ENCODE assay signal across 8 cellular contexts in genomic region chr5:116575635-116576042, GRCh38. TPM values are rescaled to one million over a fixed set of nuclear protein-coding genes. Genes with fewer than 3 reads are reported as not detected.
DNase-seq lines count a peak whose midpoint lies in the region; ATAC-seq and TF ChIP-seq lines count a peak whose summit lies in the region.

No MANE protein-coding gene starts in this region.

- TF ChIP-seq CTCF in endothelial cell (IDR thresholded peaks at IDR 0.05; ENCODE audit: unreplicated experiment) (no peak), neural crest cell (conservative IDR thresholded peaks at IDR 0.05) (no peak), CD14-positive monocyte (IDR thresholded peaks at IDR 0.05) (no peak)

- no peak for ATAC-seq in GM21390 (IDR thresholded peaks at IDR 0.05; ENCODE audit: unreplicated experiment)
- ATAC-seq in HG03045 (IDR thresholded peaks at IDR 0.05; ENCODE audit: unreplicated experiment) = no peak
- no peak for ATAC-seq in GM19463 (IDR thresholded peaks at IDR 0.05; ENCODE audit: unreplicated experiment)

- H3K4me3 Mint-ChIP-seq in endothelial cell (ENCODE audit: unreplicated experiment) (peak overlapping the region; percentile 97), neural crest cell (peak overlapping the region; percentile 99), CD14-positive monocyte (peak overlapping the region in 1 of 2 donors; percentile 99)

- H3K36me3 Mint-ChIP-seq in endothelial cell (ENCODE audit: low read depth, unreplicated experiment) = peaks cover 8% of the 10 kb centered on the region
- H3K36me3 Mint-ChIP-seq in neural crest cell (ENCODE audit: low read depth) = no peaks in the 10 kb centered on the region
- peaks cover 0 to 9% of the 10 kb centered on the region in 2 donors for H3K36me3 Mint-ChIP-seq in CD14-positive monocyte

- H3K27ac Mint-ChIP-seq in endothelial cell (ENCODE audit: unreplicated experiment) = peak overlapping the region; percentile 87
- H3K27ac Mint-ChIP-seq in neural crest cell (ENCODE audit: unreplicated experiment) = peak overlapping the region; percentile 51
- H3K27ac Mint-ChIP-seq in CD14-positive monocyte = no peak overlapping the region

- intact Hi-C loops in CD14-positive monocyte (cut with micrococcal nuclease) = no loop called here

- H3K4me1 Mint-ChIP-seq in endothelial cell (ENCODE audit: unreplicated experiment) (peaks cover 20% of the 10 kb centered on the region), neural crest cell (peaks cover 32% of the 10 kb centered on the region), CD14-positive monocyte (peaks cover 31% of the 10 kb centered on the region)

- H3K9me3 Mint-ChIP-seq in endothelial cell (ENCODE audit: unreplicated experiment) (no peaks in the 10 kb centered on the region), neural crest cell (no peaks in the 10 kb centered on the region), CD14-positive monocyte (peaks cover 0 to 24% (median 8%) of the 10 kb centered on the region in 7 donors)

- H3K27me3 Mint-ChIP-seq in endothelial cell (ENCODE audit: unreplicated experiment) (peaks cover 23% of the 10 kb centered on the region), neural crest cell (ENCODE audit: low read depth) (peaks cover 45% of the 10 kb centered on the region), CD14-positive monocyte (ENCODE audit: low read depth in 3 of 3) (peaks cover 83 to 93% (median 88%) of the 10 kb centered on the region in 3 donors)

- peak; percentile 8 for DNase-seq in GM03348 (ENCODE audit: low spot score)
- DNase-seq in NCI-H748 (lab: John Stamatoyannopoulos, UW; ENCODE audit: unreplicated experiment) = peak; percentile 76
- DNase-seq in endothelial cell (ENCODE audit: low spot score) = peak; percentile 33
- peak; percentile 29 for DNase-seq in neural crest cell (ENCODE audit: low read depth, low spot score)
- no peak for DNase-seq in CD14-positive monocyte (ENCODE audit: low spot score)

RNA-seq across cellular contexts. Expression of gene SEMA6A, which starts 1.0 kb away (rescaled TPM):
- total RNA-seq in endothelial cell (ENCODE audit: unreplicated experiment) (180 TPM), neural crest cell (30.0 and 34.0 TPM in 2 replicates)
- under 1 TPM in 1 of 2 donors, not detected in 1; 0.16 TPM for polyA plus RNA-seq in CD14-positive monocyte

Comparison
In these comparisons a context has a peak if more than half of its experiments do, and no peak if none do; other contexts are left out.
1. H3K27ac Mint-ChIP-seq: peak in endothelial cell (single experiment) and neural crest cell (single experiment); none in CD14-positive monocyte (0 of 7).